Comparison of ENCODE assay signal across 8 cellular contexts in genomic region chr6:155327326-155328073, GRCh38. TPM values are rescaled to one million over a fixed set of nuclear protein-coding genes. Genes with fewer than 3 reads are reported as not detected.
DNase-seq lines count a peak whose midpoint lies in the region; ATAC-seq, FAIRE-seq and TF ChIP-seq lines count a peak whose summit lies in the region.

No MANE protein-coding gene starts in this region.

- no peaks in the 10 kb centered on the region for H3K27me3 Mint-ChIP-seq in activated T-cell treated with anti-CD3 and anti-CD28 coated beads, Interleukin-2, amount 50 U/mL, for 4 hours (ENCODE audit: low read depth)

- in situ Hi-C loops in transverse colon (cut with MboI; ENCODE audit: low pct_ligation_motif_present in 1 of 4, low pct_unique_long_range_greater_than_20kb in 1 of 4, low sequenced_read_pairs in 3 of 4), result loop anchor here (10.0 to 25.0 kb wide), 4 partner anchors 197 to 1235 kb away; no protein-coding TSS in a partner anchor

- TF ChIP-seq CTCF in AG09319 (IDR thresholded peaks at IDR 0.05; ENCODE audit: low read depth, low read length) (peak; percentile 65), pancreas (IDR thresholded peaks at IDR 0.05) (peak; percentile 54 to 79 (median 66)), transverse colon (IDR thresholded peaks at IDR 0.05) (peak; percentile 76 to 88 (median 81))

- peaks cover 0 to 19% (median 16%) of the 10 kb centered on the region in 3 donors for H3K4me1 ChIP-seq in pancreas
- peaks cover 0 to 3% (median 0%) of the 10 kb centered on the region in 4 donors for H3K4me1 ChIP-seq in transverse colon

- H3K27ac ChIP-seq in pancreas (peak overlapping the region in 3 of 4 donors; percentile 73 to 80 (median 77)), transverse colon (no peak overlapping the region)

- H3K36me3 ChIP-seq in pancreas (no peaks in the 10 kb centered on the region), transverse colon (no peaks in the 10 kb centered on the region)

- DNase-seq in AG09319 (ENCODE audit: extremely low read depth, low read depth) (peak; percentile 40), HS-5 (ENCODE audit: low read depth) (peak; percentile 47), OCI-M2 (lab: John Stamatoyannopoulos, UW; ENCODE audit: unreplicated experiment) (peak; percentile 73), fibroblast of peridontal ligament (ENCODE audit: extremely low read depth) (peak; percentile 90), pancreas (peak in 5 of 6 donors; percentile 23 to 74 (median 53)), transverse colon (peak; percentile 60)
- DNase-seq in activated T-cell treated with anti-CD3 and anti-CD28 coated beads, Interleukin-2, amount 50 U/mL, for 4 hours, result peak; percentile 68

- H3K27me3 ChIP-seq in pancreas (no peaks in the 10 kb centered on the region), transverse colon (no peaks in the 10 kb centered on the region)

- H3K4me3 ChIP-seq in pancreas (no peak overlapping the region), transverse colon (no peak overlapping the region)

- no peak for TF ChIP-seq POLR2A in transverse colon (IDR thresholded peaks at IDR 0.05)

- peaks cover 15% of the 10 kb centered on the region for H3K4me1 Mint-ChIP-seq in activated T-cell treated with anti-CD3 and anti-CD28 coated beads, Interleukin-2, amount 50 U/mL, for 4 hours (ENCODE audit: low read depth)

- no peaks in the 10 kb centered on the region for H3K36me3 Mint-ChIP-seq in activated T-cell treated with anti-CD3 and anti-CD28 coated beads, Interleukin-2, amount 50 U/mL, for 4 hours (ENCODE audit: insufficient read depth)

- H3K4me3 Mint-ChIP-seq in activated T-cell treated with anti-CD3 and anti-CD28 coated beads, Interleukin-2, amount 50 U/mL, for 4 hours, result no peak overlapping the region

- no peak for TF ChIP-seq EP300 in transverse colon (IDR thresholded peaks at IDR 0.05; ENCODE audit: low read depth)

- 0 to 3% methylated on average over 1 of the region's 1 CpG for WGBS in pancreas, 2 donors
- WGBS in transverse colon (ENCODE audit: low coverage in 1 of 2), 2 donors, result 0% methylated on average over 1 of the region's 1 CpG

- no peaks in the 10 kb centered on the region for H3K9me3 Mint-ChIP-seq in activated T-cell treated with anti-CD3 and anti-CD28 coated beads, Interleukin-2, amount 50 U/mL, for 4 hours

- H3K9me3 ChIP-seq in pancreas (no peaks in the 10 kb centered on the region), transverse colon (no peaks in the 10 kb centered on the region)

- intact Hi-C loops in pancreas (cut with DNase I) (no loop called here), transverse colon (cut with DNase I; ENCODE audit: low total_unique reads) (no loop called here)

- ATAC-seq in GM19043 (IDR thresholded peaks at IDR 0.05; ENCODE audit: low read depth, unreplicated experiment) (peak; percentile 76), pancreas (peak; percentile 51 to 85 (median 77))
- ATAC-seq in activated T-cell treated with anti-CD3 and anti-CD28 coated beads, Interleukin-2, amount 50 U/mL, for 4 hours, result peak in 1 of 2 donors; percentile 63

- FAIRE-seq in pancreas (lab: Jason Lieb, UNC), result peak; percentile 93

RNA-seq across cellular contexts. Expression of gene TFB1M, which starts 13.2 kb away (rescaled TPM):
- 10 to 100 TPM; 21.8 to 41.7 (median 27.4) TPM for total RNA-seq in activated T-cell treated with anti-CD3 and anti-CD28 coated beads, Interleukin-2, amount 50 U/mL, for 4 hours
- 10 to 100 TPM in 3 of 6 donors, 1 to 10 TPM in 3; 7.6 to 16.3 (median 9.1) TPM for total RNA-seq in pancreas
- polyA plus RNA-seq in pancreas, result 10 to 100 TPM in 1 of 2 donors, 1 to 10 TPM in 1; 8.4 to 10.1 TPM
- total RNA-seq in transverse colon, result 10 to 100 TPM in 3 of 4 donors, 1 to 10 TPM in 1; 3.2 to 43.4 (median 16.5) TPM

Comparison
In these comparisons a context has a peak if more than half of its experiments do, and no peak if none do; other contexts are left out.
1. DNase-seq: peak in every context shown above with its lines; median percentile 90 in fibroblast of peridontal ligament; 73 in OCI-M2; 68 in activated T-cell treated with anti-CD3 and anti-CD28 coated beads, Interleukin-2, amount 50 U/mL, for 4 hours; 60 in transverse colon; 53 in pancreas; 47 in HS-5; 40 in AG09319.
2. H3K27ac ChIP-seq: peak in pancreas (3 of 4); none in transverse colon (0 of 4).
3. Peak in every context shown above with its lines, with median percentiles within 50 percentile points of each other: CTCF ChIP-seq.